Comparison of ENCODE assay signal across 14 cellular contexts in the genomic region with DNA sequence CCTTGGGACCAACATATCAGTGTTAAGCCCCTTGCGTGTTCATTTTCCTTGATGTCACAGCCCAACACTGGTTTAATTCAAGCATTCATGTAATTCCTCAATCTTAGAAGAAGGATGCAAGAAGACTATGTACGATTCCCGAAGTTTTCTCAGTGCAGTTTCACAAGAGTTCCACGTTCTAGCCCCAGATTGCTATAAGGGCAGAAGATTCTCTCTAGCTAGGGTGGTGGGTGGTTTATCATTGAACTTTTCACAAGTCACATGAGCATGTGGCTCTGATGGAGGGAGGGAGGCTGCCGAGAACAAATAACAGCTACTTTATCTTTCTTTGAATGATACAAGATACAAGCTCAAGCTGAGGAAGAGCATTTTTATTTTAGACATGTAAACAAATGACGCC.
DNase-seq lines count a peak whose midpoint lies in the region; ATAC-seq, FAIRE-seq and TF ChIP-seq lines count a peak whose summit lies in the region.
"Had no signal": no experiment of that assay in that cellular context is flagged by ENCODE, and none has a peak within 500 bp of the region (broad histone marks: within the 10 kb centered on the region; RNA-seq: fewer than 3 reads in every experiment).

No MANE protein-coding gene starts in this region.

- intact Hi-C loops in PC-3 (cut with micrococcal nuclease): no loop called here
- intact Hi-C loops in left ventricle myocardium superior (cut with micrococcal nuclease): no loop called here
- intact Hi-C loops in kidney (cut with DNase I): no loop called here

- no peak overlapping the region for H2AFZ ChIP-seq in PC-3 (ENCODE audit: low read length)

- TF ChIP-seq CTCF in PC-3 (conservative IDR thresholded peaks at IDR 0.05; ENCODE audit: low read depth, low read length) (no peak), kidney (IDR thresholded peaks at IDR 0.05; ENCODE audit: borderline replicate concordance, extremely low read depth, insufficient read depth) (no peak), GM13976 (IDR thresholded peaks at IDR 0.05; ENCODE audit: borderline replicate concordance, control extremely low read depth, extremely low read depth, insufficient read depth, missing control alignments) (no peak)

- H3K36me3 ChIP-seq in HAP-1 (replicated peaks) (no peaks in the 10 kb centered on the region), PC-3 (ENCODE audit: low read depth, low read length) (no peaks in the 10 kb centered on the region), rectal smooth muscle tissue (ENCODE audit: control insufficient read depth, insufficient read depth, low read length) (no peaks in the 10 kb centered on the region), kidney (ENCODE audit: control insufficient read depth in 1 of 2, insufficient read depth in 2 of 2, low read length in 2 of 2) (no peaks in the 10 kb centered on the region)
- H3K36me3 ChIP-seq: adrenal gland had no signal

- H3K4me1 ChIP-seq in HAP-1: peaks cover 25% of the 10 kb centered on the region
- no peaks in the 10 kb centered on the region for H3K4me1 ChIP-seq in PC-3 (ENCODE audit: insufficient read depth, low read length)
- H3K4me1 ChIP-seq in rectal smooth muscle tissue (ENCODE audit: control insufficient read depth, insufficient read depth, low read length): no peaks in the 10 kb centered on the region
- H3K4me1 ChIP-seq in kidney (ENCODE audit: control insufficient read depth in 1 of 2, insufficient read depth in 1 of 2, low read depth in 1 of 2, low read length in 2 of 2): peaks cover 0 to 7% of the 10 kb centered on the region in 2 donors

- H3K9me2 ChIP-seq in PC-3 (replicated peaks; ENCODE audit: low read length): no peaks in the 10 kb centered on the region
- H3K9me2 ChIP-seq: SK-N-SH had no signal

- H4K20me1 ChIP-seq in PC-3 (ENCODE audit: low read length): no peaks in the 10 kb centered on the region

- H3K9ac ChIP-seq in PC-3 (ENCODE audit: low read length) (no peak overlapping the region), rectal smooth muscle tissue (ENCODE audit: low read length) (no peak overlapping the region), kidney (ENCODE audit: low read length in 2 of 2) (no peak overlapping the region)
- H3K9ac ChIP-seq: SK-N-SH had no signal

- no peaks in the 10 kb centered on the region for H3K27me3 ChIP-seq in HAP-1 (ENCODE audit: low read depth)
- H3K27me3 ChIP-seq in PC-3 (ENCODE audit: low read length): no peaks in the 10 kb centered on the region
- no peaks in the 10 kb centered on the region for H3K27me3 ChIP-seq in rectal smooth muscle tissue (ENCODE audit: control insufficient read depth, insufficient read depth, low read length)

- peak overlapping the region; percentile 16 for H3K4me3 ChIP-seq in HAP-1
- H3K4me3 ChIP-seq in PC-3 (ENCODE audit: low read length): no peak overlapping the region
- peak overlapping the region; percentile 75 for H3K4me3 ChIP-seq in rectal smooth muscle tissue (ENCODE audit: low read length)
- H3K4me3 ChIP-seq in kidney (ENCODE audit: low read length in 2 of 2): peak overlapping the region in 1 of 2 donors; percentile 40

- CTCF ChIA-PET in PC-3 (lab: Charles Lee): interaction anchor here (0.6 kb wide), 1 partner anchor 1515 kb away, joined by 3 read pairs; no protein-coding TSS in a partner anchor

- no peaks in the 10 kb centered on the region for H3K9me3 ChIP-seq in HAP-1
- H3K9me3 ChIP-seq in PC-3 (ENCODE audit: low read length): no peaks in the 10 kb centered on the region
- H3K9me3 ChIP-seq in kidney (ENCODE audit: control insufficient read depth in 1 of 2, low read length in 2 of 2): no peaks in the 10 kb centered on the region
- H3K9me3 ChIP-seq: adrenal gland, SK-N-SH had no signal

- no TSS peak for BruUV-seq in PC-3 (replicated peaks; lab: Mats Ljungman, UMichigan)

- POLR2A ChIA-PET in PC-3 (lab: Charles Lee; ENCODE audit: unreplicated experiment): no interaction called here

- in situ Hi-C loops in HAP-1 (cut with MboI; ENCODE audit: low sequenced_read_pairs) (no loop called here), GM13976 (cut with MboI; ENCODE audit: low sequenced_read_pairs, unreplicated experiment) (no loop called here)

- DNase-seq in HAP-1 (ENCODE audit: low spot score in 2 of 2) (no peak), PC-3 (no peak), left ventricle myocardium superior (no peak), kidney (no peak), GM13976 (ENCODE audit: low spot score) (no peak)
- no peak for DNase-seq in stimulated activated naive CD8-positive, alpha-beta T cell treated with anti-CD3 and anti-CD28 coated beads, Interleukin-15, Interleukin-2, amounts not matched to agents 100 U/mL and 50 U/mL, for 24 hours
- DNase-seq: activated B cell treated with CpG ODN at 0.5 μM for 24 hours; adrenal gland; effector memory CD4-positive, alpha-beta T cell; hypothalamus; NCI-H1048; SK-N-SH had no signal

- H3K27ac ChIP-seq in PC-3 (ENCODE audit: low read length) (no peak overlapping the region), rectal smooth muscle tissue (ENCODE audit: low read depth, low read length) (no peak overlapping the region), kidney (ENCODE audit: low read depth in 2 of 2, low read length in 2 of 2) (no peak overlapping the region)
- H3K27ac ChIP-seq: adrenal gland had no signal

- no peaks in the 10 kb centered on the region for H3K79me2 ChIP-seq in PC-3 (ENCODE audit: low read length)

- no peak for FAIRE-seq in kidney (lab: Jason Lieb, UNC)

- H3K4me2 ChIP-seq in PC-3 (ENCODE audit: low read length): peak overlapping the region; percentile 86
- H3K4me2 ChIP-seq: SK-N-SH had no signal

- no peaks in the 10 kb centered on the region for H3F3A ChIP-seq in PC-3 (ENCODE audit: low read length, unreplicated experiment)

- no peak for ATAC-seq in PC-3
- ATAC-seq in left ventricle myocardium superior: peak; percentile 18
- ATAC-seq in HG03280 (IDR thresholded peaks at IDR 0.05; ENCODE audit: unreplicated experiment): no peak
- ATAC-seq in stimulated activated naive CD8-positive, alpha-beta T cell treated with anti-CD3 and anti-CD28 coated beads, Interleukin-15, Interleukin-2, amounts not matched to agents 100 U/mL and 50 U/mL, for 24 hours: no peak
